ENCODE assay signal across 17 cellular contexts in genomic region chr9:92715488-92716231, GRCh38. TPM values are rescaled to one million over a fixed set of nuclear protein-coding genes. Genes with fewer than 3 reads are reported as not detected.
DNase-seq lines count a peak whose midpoint lies in the region; ATAC-seq and TF ChIP-seq lines count a peak whose summit lies in the region.
"Had no signal": no experiment of that assay in that cellular context is flagged by ENCODE, and none has a peak within 500 bp of the region (broad histone marks: within the 10 kb centered on the region; RNA-seq: fewer than 3 reads in every experiment).

No MANE protein-coding gene starts in this region.

- intact Hi-C loops in colonic mucosa (cut with DNase I) = loop anchor here (1.0 kb wide), 1 partner anchor 76 kb away; no protein-coding TSS in a partner anchor

- no peak overlapping the region for H3K27ac Mint-ChIP-seq in type B pancreatic cell
- H3K27ac Mint-ChIP-seq: T-helper 1 cell treated with Interleukin-12 subunit alpha and Interleukin-12 subunit beta and Interleukin-4 antibody, amounts not matched to agents 30 μg/mL and 1 μg/mL, for 36 hours had no signal

- H3K36me3 ChIP-seq in colonic mucosa (peaks cover 16% of the 10 kb centered on the region), right atrium auricular region (peaks cover 70% of the 10 kb centered on the region)

- H3K27me3 ChIP-seq in colonic mucosa = no peaks in the 10 kb centered on the region
- no peaks in the 10 kb centered on the region for H3K27me3 ChIP-seq in right atrium auricular region
- H3K27me3 ChIP-seq: body of pancreas had no signal

- H3K9ac ChIP-seq in colonic mucosa (ENCODE audit: low read depth in 2 of 2, low read length in 2 of 2) = no peak overlapping the region
- H3K9ac ChIP-seq: KMS-11 had no signal

- H3K27me3 Mint-ChIP-seq in type B pancreatic cell = no peaks in the 10 kb centered on the region
- H3K27me3 Mint-ChIP-seq: activated T-helper 17 cell treated with anti-CD3 and anti-CD28 coated beads, Interleukin-2, amount 50 U/mL, for 72 hours; CD4-positive, alpha-beta memory T cell had no signal

- H3K4me1 Mint-ChIP-seq in type B pancreatic cell (ENCODE audit: unreplicated experiment) = no peaks in the 10 kb centered on the region

- ATAC-seq in GM21367 (IDR thresholded peaks at IDR 0.05; ENCODE audit: unreplicated experiment) = no peak
- ATAC-seq in HG03108 (IDR thresholded peaks at IDR 0.05; ENCODE audit: unreplicated experiment) = no peak

- H3K27ac ChIP-seq in colonic mucosa = no peak overlapping the region
- H3K27ac ChIP-seq in right atrium auricular region = peak overlapping the region; percentile 47 to 49
- H3K27ac ChIP-seq: 22Rv1, body of pancreas, KMS-11 had no signal

- peak; percentile 26 for DNase-seq in NCI-H82 (lab: John Stamatoyannopoulos, UW)
- DNase-seq in NCI-H82 treated with DMSO at 0.1 percent for 48 hours (lab: John Stamatoyannopoulos, UW; ENCODE audit: unreplicated experiment) = no peak
- peak; percentile 67 for DNase-seq in colonic mucosa
- DNase-seq in right atrium auricular region (ENCODE audit: low spot score) = peak; percentile 59
- DNase-seq in type B pancreatic cell (ENCODE audit: extremely low spot score, unreplicated experiment) = peak; percentile 47
- no peak for DNase-seq in activated naive CD4-positive, alpha-beta T cell treated with anti-CD3 and anti-CD28 coated beads, Interleukin-2, amount 50 U/mL, for 16 hours
- DNase-seq: GOT3, kidney glomerular epithelial cell, NCI-H446 treated with DMSO at 0.1 percent for 48 hours had no signal

- TF ChIP-seq CTCF in colonic mucosa (IDR thresholded peaks at IDR 0.05) = no peak
- no peak for TF ChIP-seq CTCF in right atrium auricular region (IDR thresholded peaks at IDR 0.05)
- TF ChIP-seq CTCF in type B pancreatic cell (conservative IDR thresholded peaks at IDR 0.05) = no peak

- H3K4me3 ChIP-seq in colonic mucosa (no peak overlapping the region), right atrium auricular region (no peak overlapping the region)
- H3K4me3 ChIP-seq: body of pancreas had no signal

- peaks cover 9% of the 10 kb centered on the region for H3K36me3 Mint-ChIP-seq in type B pancreatic cell

- H3K9me3 ChIP-seq in colonic mucosa (no peaks in the 10 kb centered on the region), right atrium auricular region (no peaks in the 10 kb centered on the region)
- H3K9me3 ChIP-seq: body of pancreas had no signal

- H3K9me3 Mint-ChIP-seq in type B pancreatic cell = no peaks in the 10 kb centered on the region
- H3K9me3 Mint-ChIP-seq: activated T-helper 17 cell treated with anti-CD3 and anti-CD28 coated beads, Interleukin-2, amount 50 U/mL, for 72 hours; CD4-positive, alpha-beta memory T cell; T-helper 1 cell treated with Interleukin-12 subunit alpha and Interleukin-12 subunit beta and Interleukin-4 antibody, amounts not matched to agents 30 μg/mL and 1 μg/mL, for 36 hours had no signal

- no peak overlapping the region for H3K4me3 Mint-ChIP-seq in type B pancreatic cell
- H3K4me3 Mint-ChIP-seq: activated T-helper 17 cell treated with anti-CD3 and anti-CD28 coated beads, Interleukin-2, amount 50 U/mL, for 72 hours; CD4-positive, alpha-beta memory T cell; T-helper 1 cell treated with Interleukin-12 subunit alpha and Interleukin-12 subunit beta and Interleukin-4 antibody, amounts not matched to agents 30 μg/mL and 1 μg/mL, for 36 hours had no signal

- peaks cover 4% of the 10 kb centered on the region for H3K4me1 ChIP-seq in colonic mucosa
- H3K4me1 ChIP-seq in right atrium auricular region = peaks cover 0 to 29% of the 10 kb centered on the region in 2 donors
- H3K4me1 ChIP-seq: body of pancreas had no signal

RNA-seq across cellular contexts. Expression of gene IPPK, which starts 45.7 kb away (rescaled TPM):
- total RNA-seq in colonic mucosa (1 to 10 TPM; 8.2 to 8.4 TPM), right atrium auricular region (10 to 100 TPM in 1 of 2 donors, 1 to 10 TPM in 1; 8.9 to 13.1 TPM), type B pancreatic cell (ENCODE audit: low replicate concordance) (8.1 and 11.6 TPM in 2 replicates)

RNA-seq across cellular contexts. Expression of gene BICD2, which starts 49.0 kb away (rescaled TPM):
- total RNA-seq in colonic mucosa (1 to 10 TPM; 6.2 to 9.8 TPM), right atrium auricular region (10 to 100 TPM; 32.2 to 40.4 TPM), type B pancreatic cell (ENCODE audit: low replicate concordance) (26.8 and 28.6 TPM in 2 replicates)

Comparison
In these comparisons a context has a peak if more than half of its experiments do, and no peak if none do; other contexts are left out.
1. DNase-seq: peak in NCI-H82 (single experiment), colonic mucosa (single experiment), right atrium auricular region (single experiment) and type B pancreatic cell (single experiment); none in NCI-H82 treated with DMSO at 0.1 percent for 48 hours (single experiment) and activated naive CD4-positive, alpha-beta T cell treated with anti-CD3 and anti-CD28 coated beads, Interleukin-2, amount 50 U/mL, for 16 hours (single experiment).